ENCODE assay signal across 14 cellular contexts in the genomic region with DNA sequence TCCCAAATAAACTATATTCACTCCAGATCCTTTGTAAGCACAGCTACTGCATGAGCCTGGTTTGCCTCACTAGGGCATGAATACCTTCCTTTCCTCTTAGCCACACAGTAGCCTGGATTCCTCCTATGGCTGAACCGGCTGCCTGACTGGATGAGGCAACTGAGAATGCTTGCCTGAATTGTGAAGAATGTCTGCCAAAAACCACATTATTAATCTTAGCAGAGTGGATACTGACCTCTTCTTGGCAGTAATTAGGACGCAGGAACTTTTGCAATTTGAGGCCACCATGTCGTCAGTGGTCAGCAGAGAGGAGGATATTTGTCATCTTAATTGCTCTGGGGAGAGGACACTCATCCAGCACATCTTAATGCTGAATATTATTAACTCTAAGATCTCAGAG.
DNase-seq lines count a peak whose midpoint lies in the region; ATAC-seq, FAIRE-seq and TF ChIP-seq lines count a peak whose summit lies in the region.
"Had no signal": no experiment of that assay in that cellular context is flagged by ENCODE, and none has a peak within 500 bp of the region (broad histone marks: within the 10 kb centered on the region; RNA-seq: fewer than 3 reads in every experiment).

No MANE protein-coding gene starts in this region.

- ATAC-seq in pancreas (peak in 3 of 4 donors; percentile 56 to 66 (median 58)), left colon (no peak)
- ATAC-seq: activated CD4-positive, CD25-positive, alpha-beta regulatory T cell treated with anti-CD3 and anti-CD28 coated beads, Interleukin-2, amount 50 U/mL, for 24 hours had no signal

- TF ChIP-seq CTCF in fibroblast of the aortic adventitia (IDR thresholded peaks at IDR 0.05; ENCODE audit: insufficient read depth, low read length) (no peak), pancreas (IDR thresholded peaks at IDR 0.05) (no peak), D721Med (IDR thresholded peaks at IDR 0.05; ENCODE audit: insufficient read depth, missing control alignments) (no peak)

- H3K4me1 ChIP-seq in SJCRH30, result peaks cover 30% of the 10 kb centered on the region
- H3K4me1 ChIP-seq in pancreas, result no peaks in the 10 kb centered on the region
- H3K4me1 ChIP-seq: suprapubic skin had no signal

- DNase-seq in GM03348 (ENCODE audit: low spot score) (peak; percentile 88), SJCRH30 (peak; percentile 71 to 74), fibroblast of the aortic adventitia (ENCODE audit: low read depth) (peak; percentile 2), pancreas (peak in 1 of 6 donors; percentile 8), D721Med (ENCODE audit: insufficient read length, low spot score) (no peak), left colon (no peak), SHP77 treated with DMSO at 0.1 percent for 48 hours (lab: John Stamatoyannopoulos, UW) (no peak)
- no peak for DNase-seq in NK-92 treated with Interleukin-12 subunit alpha and Interleukin-12 subunit beta, amount 100 ng/mL, for 24 hours (lab: John Stamatoyannopoulos, UW)
- DNase-seq: activated T-cell treated with anti-CD3 and anti-CD28 coated beads, Interleukin-2, amount 50 U/mL, for 1 hour; CD4-positive, alpha-beta memory T cell; NCI-H2081 treated with DMSO at 0.1 percent for 48 hours had no signal

- intact Hi-C loops in pancreas (cut with DNase I), result no loop called here
- intact Hi-C loops in left colon (cut with DNase I, micrococcal nuclease), result no loop called here

- no peaks in the 10 kb centered on the region for H3K9me3 ChIP-seq in SJCRH30 (replicated peaks)
- H3K9me3 ChIP-seq in pancreas, result no peaks in the 10 kb centered on the region
- H3K9me3 ChIP-seq: suprapubic skin had no signal

- no peaks in the 10 kb centered on the region for H3K27me3 ChIP-seq in SJCRH30
- H3K27me3 ChIP-seq in pancreas, result no peaks in the 10 kb centered on the region
- H3K27me3 ChIP-seq: suprapubic skin had no signal

- H3K27ac ChIP-seq in SJCRH30 (peak overlapping the region; percentile 43; the same call in 1 of the 2 replicates), pancreas (no peak overlapping the region)
- H3K27ac ChIP-seq: skin epidermis, suprapubic skin had no signal

- H3K4me3 ChIP-seq in SJCRH30, result no peak overlapping the region
- no peak overlapping the region for H3K4me3 ChIP-seq in fibroblast of the aortic adventitia (ENCODE audit: low read depth, low read length)
- H3K4me3 ChIP-seq in pancreas, result no peak overlapping the region
- H3K4me3 ChIP-seq: skin epidermis, suprapubic skin had no signal

- no peak for FAIRE-seq in pancreas (lab: Jason Lieb, UNC)
- FAIRE-seq in D721Med (lab: Jason Lieb, UNC), result no peak

- H3K36me3 ChIP-seq in SJCRH30 (no peaks in the 10 kb centered on the region), pancreas (no peaks in the 10 kb centered on the region)
- H3K36me3 ChIP-seq: suprapubic skin had no signal

- 11 to 19% methylated on average over 3 of the region's 3 CpGs for WGBS in pancreas, 2 donors

Comparison
In these comparisons a context has a peak if more than half of its experiments do, and no peak if none do; other contexts are left out.
1. DNase-seq: peak in GM03348 (single experiment), SJCRH30 (2 of 2) and fibroblast of the aortic adventitia (single experiment); none in D721Med (single experiment), left colon (0 of 2), SHP77 treated with DMSO at 0.1 percent for 48 hours (single experiment) and NK-92 treated with Interleukin-12 subunit alpha and Interleukin-12 subunit beta, amount 100 ng/mL, for 24 hours (single experiment).